ENCODE assay signal across 8 cellular contexts in genomic region chr19:35154535-35155406, GRCh38. TPM values are rescaled to one million over a fixed set of nuclear protein-coding genes. Genes with fewer than 3 reads are reported as not detected.
DNase-seq lines count a peak whose midpoint lies in the region; ATAC-seq, FAIRE-seq and TF ChIP-seq lines count a peak whose summit lies in the region.

FXYD5 (plus strand) TSS chr19:35154735; CDS start chr19:35155551, 816 bp downstream.

- no peaks in the 10 kb centered on the region for H3K9me3 Mint-ChIP-seq in progenitor cell of endocrine pancreas (ENCODE audit: low read depth)

- no peaks in the 10 kb centered on the region for H3K36me3 Mint-ChIP-seq in progenitor cell of endocrine pancreas (ENCODE audit: insufficient read depth)

- H3K9me3 ChIP-seq in upper lobe of left lung, result no peaks in the 10 kb centered on the region

- no peak for TF ChIP-seq EP300 in upper lobe of left lung (IDR thresholded peaks at IDR 0.05)

- H3K27me3 Mint-ChIP-seq in progenitor cell of endocrine pancreas, result peaks cover 89% of the 10 kb centered on the region

- peaks cover 15% of the 10 kb centered on the region for H3K4me1 Mint-ChIP-seq in progenitor cell of endocrine pancreas (ENCODE audit: low read depth)

- peaks cover 10 to 33% (median 16%) of the 10 kb centered on the region in 4 donors for H3K36me3 ChIP-seq in upper lobe of left lung

- H3K4me3 Mint-ChIP-seq in progenitor cell of endocrine pancreas (ENCODE audit: low read depth), result peak within 1 kb of the TSS; percentile 65

- 2% methylated on average over 34 to 39 of the region's 49 CpGs for WGBS in upper lobe of left lung, 2 donors

- TF ChIP-seq POLR2A in upper lobe of left lung (IDR thresholded peaks at IDR 0.05), result peak in 2 of 4 donors; percentile 20 to 63

- peaks cover 24 to 39% (median 33%) of the 10 kb centered on the region in 4 donors for H3K4me1 ChIP-seq in upper lobe of left lung

- FAIRE-seq in D721Med (lab: Jason Lieb, UNC), result no peak

- TF ChIP-seq CTCF in HFF-Myc (IDR thresholded peaks at IDR 0.05; ENCODE audit: low read depth, low read length, missing control alignments) (no peak), progenitor cell of endocrine pancreas (IDR thresholded peaks at IDR 0.05; ENCODE audit: unreplicated experiment) (no peak), upper lobe of left lung (IDR thresholded peaks at IDR 0.05) (peak in 2 of 6 experiments; percentile 21), D721Med (IDR thresholded peaks at IDR 0.05; ENCODE audit: insufficient read depth, missing control alignments) (no peak)

- no peaks in the 10 kb centered on the region for H3K27me3 ChIP-seq in upper lobe of left lung

- H3K27ac Mint-ChIP-seq in progenitor cell of endocrine pancreas, result no peak within 1 kb of the TSS

- ATAC-seq in upper lobe of left lung (ENCODE audit: low FRiP score in 2 of 2), result peak; percentile 86 to 90

- peak within 1 kb of the TSS; percentile 75 to 96 (median 86) for H3K27ac ChIP-seq in upper lobe of left lung

- H3K4me3 ChIP-seq in HFF-Myc (replicated peaks; ENCODE audit: low read depth, low read length) (peak within 1 kb of the TSS; percentile 83), upper lobe of left lung (peak within 1 kb of the TSS; percentile 71 to 81 (median 74))

- DNase-seq in CD1c-positive myeloid dendritic cell (ENCODE audit: extremely low spot score), result peak; percentile 84
- no peak for DNase-seq in HFF-Myc (ENCODE audit: extremely low read depth, low read depth)
- peak; percentile 45 for DNase-seq in SK-MEL-5 (ENCODE audit: low read depth, low spot score)
- DNase-seq in activated gamma-delta T cell treated with Interleukin-2 at 50 U/mL for 16 hours, result peak; percentile 63
- peak; percentile 74 for DNase-seq in glomerular visceral epithelial cell (ENCODE audit: extremely low spot score)
- no peak for DNase-seq in progenitor cell of endocrine pancreas (ENCODE audit: low spot score, unreplicated experiment)
- peak; percentile 79 to 92 for DNase-seq in upper lobe of left lung
- no peak for DNase-seq in D721Med (ENCODE audit: insufficient read length, low spot score)

- in situ Hi-C loops in SK-MEL-5 (cut with HindIII; ENCODE audit: low pct_unique_long_range_greater_than_20kb, low sequenced_read_pairs), result no loop called here

RNA-seq across cellular contexts. Expression of gene FXYD5, which starts in this region (rescaled TPM):
- total RNA-seq in SK-MEL-5 (2014; rRNA removed; shearing (Covaris generic)), result 71.3 and 79.3 TPM in 2 replicates
- 139 and 147 TPM in 2 replicates for polyA plus RNA-seq in SK-MEL-5 (2015; cell fraction: cytosol; rRNA removed)
- 14.3 and 18.9 TPM in 2 replicates for polyA plus RNA-seq in SK-MEL-5 (2015; cell fraction: nucleus; rRNA removed)
- total RNA-seq in progenitor cell of endocrine pancreas (0.62 and 1.2 TPM in 2 replicates), upper lobe of left lung (100 to 1,000 TPM in 2 of 6 donors, 10 to 100 TPM in 4; 40.4 to 153 (median 91.8) TPM)

Comparison
In these comparisons a context has a peak if more than half of its experiments do, and no peak if none do; other contexts are left out.
1. RNA of gene FXYD5 (total RNA-seq): 40.4 to 153 TPM in upper lobe of left lung and 71.3 to 79.3 TPM in SK-MEL-5; 0.62 to 1.2 TPM in progenitor cell of endocrine pancreas; every median in the first group is over 10 times any median in the second.
2. DNase-seq: peak in CD1c-positive myeloid dendritic cell (single experiment), SK-MEL-5 (single experiment), activated gamma-delta T cell treated with Interleukin-2 at 50 U/mL for 16 hours (single experiment), glomerular visceral epithelial cell (single experiment) and upper lobe of left lung (2 of 2); none in HFF-Myc (single experiment), progenitor cell of endocrine pancreas (single experiment) and D721Med (single experiment).